Comparison of ENCODE assay signal across 1 cellular context in genomic region chr2:85188852-85189251, GRCh38.
A peak's percentile ranks its signal among the peaks of the same experiment; 100 is the strongest.
TF ChIP-seq lines count a peak whose summit lies in the region.

No MANE protein-coding gene starts in this region.

TF ChIP-seq in HEK293, 187 proteins besides CTCF, POLR2A, EP300 and RAD21 (continued from another document and continues in another):
- TF ChIP-seq PRDM10 (tag by site-specific recombination; IDR thresholded peaks at IDR 0.05) (peak; percentile 92), ZSCAN30 (tag by site-specific recombination; IDR thresholded peaks at IDR 0.05) (no peak), ZNF518A (tag by site-specific recombination; conservative IDR thresholded peaks at IDR 0.05; ENCODE audit: low read depth) (no peak), ZNF362 (tag by site-specific recombination; IDR thresholded peaks at IDR 0.05) (no peak), GLIS1 (tag by site-specific recombination; IDR thresholded peaks at IDR 0.05) (peak; percentile 53; the same call in 1 of the 2 replicates), MYNN (tag by site-specific recombination; IDR thresholded peaks at IDR 0.05; ENCODE audit: borderline replicate concordance) (no peak), OSR2 (tag by site-specific recombination; IDR thresholded peaks at IDR 0.05) (peak; percentile 80), ZNF449 (tag by site-specific recombination; IDR thresholded peaks at IDR 0.05) (no peak), ZNF214 (tag by site-specific recombination; IDR thresholded peaks at IDR 0.05; ENCODE audit: borderline replicate concordance) (no peak), REST (tag by site-specific recombination; IDR thresholded peaks at IDR 0.05) (no peak), ZNF629 (tag by site-specific recombination; IDR thresholded peaks at IDR 0.05) (no peak), WT1 (tag by site-specific recombination; IDR thresholded peaks at IDR 0.05) (peak; percentile 95), ZNF561 (tag by site-specific recombination; IDR thresholded peaks at IDR 0.05; ENCODE audit: borderline replicate concordance) (no peak), ZXDB (tag by site-specific recombination; IDR thresholded peaks at IDR 0.05) (no peak), SCRT2 (tag by site-specific recombination; IDR thresholded peaks at IDR 0.05) (peak; percentile 59; the same call in 1 of the 2 replicates), ZNF837 (tag by site-specific recombination; IDR thresholded peaks at IDR 0.05) (no peak), ZNF596 (tag by site-specific recombination; IDR thresholded peaks at IDR 0.05) (no peak), TCF7L2 (IDR thresholded peaks at IDR 0.05; ENCODE audit: borderline replicate concordance, low read depth, low read length) (no peak), ZNF366 (tag by site-specific recombination; conservative IDR thresholded peaks at IDR 0.05) (0 out of 2 replicates have a peak, but pooled peaks have one; percentile 35), ZNF221 (tag by site-specific recombination; IDR thresholded peaks at IDR 0.05; ENCODE audit: borderline replicate concordance) (no peak), ZNF211 (tag by site-specific recombination; IDR thresholded peaks at IDR 0.05; ENCODE audit: low read depth) (no peak), ZNF155 (tag by site-specific recombination; IDR thresholded peaks at IDR 0.05) (no peak), ZNF747 (tag by site-specific recombination; IDR thresholded peaks at IDR 0.05) (no peak), KLF10 (tag by site-specific recombination; IDR thresholded peaks at IDR 0.05) (no peak), ZNF398 (tag by site-specific recombination; IDR thresholded peaks at IDR 0.05) (no peak), ZNF843 (tag by site-specific recombination; IDR thresholded peaks at IDR 0.05) (no peak), INSM2 (tag by site-specific recombination; IDR thresholded peaks at IDR 0.05) (no peak), KLF16 (tag by site-specific recombination; IDR thresholded peaks at IDR 0.05) (no peak), PRDM6 (tag by site-specific recombination; IDR thresholded peaks at IDR 0.05) (peak; percentile 62), ZNF623 (tag by site-specific recombination; IDR thresholded peaks at IDR 0.05) (no peak), ZBTB6 (tag by site-specific recombination; IDR thresholded peaks at IDR 0.05) (no peak), ZNF239 (tag by site-specific recombination; IDR thresholded peaks at IDR 0.05) (no peak), ZFP41 (tag by site-specific recombination; IDR thresholded peaks at IDR 0.05; ENCODE audit: borderline replicate concordance) (no peak), SALL2 (tag by site-specific recombination; IDR thresholded peaks at IDR 0.05; ENCODE audit: borderline replicate concordance) (no peak), ZNF548 (tag by site-specific recombination; IDR thresholded peaks at IDR 0.05) (no peak), ZEB2 (tag by site-specific recombination; IDR thresholded peaks at IDR 0.05) (peak; percentile 41; the same call in 1 of the 2 replicates), ZNF658 (tag by site-specific recombination; IDR thresholded peaks at IDR 0.05) (no peak), KLF9 (tag by site-specific recombination; IDR thresholded peaks at IDR 0.05; ENCODE audit: low read depth) (no peak), ZNF324 (tag by site-specific recombination; IDR thresholded peaks at IDR 0.05) (no peak), SP2 (tag by site-specific recombination; IDR thresholded peaks at IDR 0.05) (no peak)
